ENCODE assay signal across 18 cellular contexts in the genomic region with DNA sequence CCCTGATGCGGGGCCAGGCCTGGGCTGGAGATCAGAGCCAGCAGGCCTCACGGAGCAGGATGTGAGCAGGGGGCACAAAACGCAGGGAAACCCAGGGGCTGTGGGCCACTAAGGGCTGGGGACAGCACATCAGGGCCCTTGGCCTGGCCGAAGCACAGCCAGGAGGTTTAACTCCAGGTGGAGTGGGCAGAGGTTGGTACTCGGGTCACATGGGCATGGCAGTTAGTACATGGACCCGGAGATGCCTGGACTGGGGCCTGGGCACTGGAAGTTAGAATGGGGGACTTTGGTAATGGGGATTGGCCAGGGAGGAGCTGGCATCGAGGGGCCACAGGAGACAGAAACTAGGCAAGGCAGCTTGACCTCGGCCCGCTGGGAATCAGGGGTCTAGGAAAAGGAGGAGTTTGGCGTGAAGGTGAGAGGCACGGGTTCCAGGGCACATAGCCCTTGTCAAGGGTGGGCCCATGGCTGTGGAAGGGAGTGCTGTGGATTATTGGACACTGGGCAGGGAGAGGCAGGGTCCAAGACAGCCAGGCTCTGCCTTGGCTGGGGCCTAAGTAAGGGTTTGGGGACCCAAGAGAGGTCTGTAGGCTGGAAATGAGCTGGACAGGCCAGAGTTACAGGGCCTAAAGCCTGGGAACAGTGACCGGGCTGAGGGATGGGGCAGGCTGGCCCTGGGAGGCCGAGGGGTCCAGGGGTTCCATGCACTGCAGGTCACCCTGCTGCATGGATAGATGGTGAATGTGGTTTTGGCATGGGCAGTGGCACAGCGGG. TPM values are rescaled to one million over a fixed set of nuclear protein-coding genes. Genes with fewer than 3 reads are reported as not detected.
"Had no signal": no experiment of that assay in that cellular context is flagged by ENCODE, and none has a peak within 500 bp of the region (broad histone marks: within the 10 kb centered on the region; RNA-seq: fewer than 3 reads in every experiment).

No MANE protein-coding gene starts in this region.

- H3K4me3 ChIP-seq: adrenal gland, body of pancreas, pancreas, SJSA1, smooth muscle cell had no signal

- H3K27me3 Mint-ChIP-seq: activated CD4-positive, alpha-beta memory T cell treated with anti-CD3 and anti-CD28 coated beads, Interleukin-2, amount 10 ng/mL, durations not matched to agents 7 days and 5 days; activated CD4-positive, alpha-beta T cell treated with anti-CD3 and anti-CD28 coated beads for 36 hours had no signal

- H3K9me3 ChIP-seq: adrenal gland, body of pancreas, pancreas, SJSA1 had no signal

- H3K27ac ChIP-seq: pancreas, SJSA1, WERI-Rb-1 had no signal

- H3K4me3 Mint-ChIP-seq: activated CD4-positive, alpha-beta memory T cell treated with anti-CD3 and anti-CD28 coated beads, Interleukin-2, amount 10 ng/mL, durations not matched to agents 7 days and 5 days; activated CD4-positive, alpha-beta T cell treated with anti-CD3 and anti-CD28 coated beads for 36 hours; activated naive CD4-positive, alpha-beta T cell treated with anti-CD3 and anti-CD28 coated beads for 36 hours; activated T-cell treated with anti-CD3 and anti-CD28 coated beads, Interleukin-2, amount 50 U/mL, for 72 hours; endodermal cell; nephron; stimulated activated effector memory CD8-positive, alpha-beta T cell treated with anti-CD3 and anti-CD28 coated beads, Interleukin-12 subunit alpha, Interleukin-12 subunit beta, amount 100 ng/mL, for 72 hours; T-cell had no signal

- ATAC-seq: activated CD4-positive, alpha-beta T cell treated with anti-CD3 and anti-CD28 coated beads for 36 hours; activated T-cell treated with anti-CD3 and anti-CD28 coated beads, Interleukin-2, amount 50 U/mL, for 72 hours; body of pancreas; left colon; pancreas; stimulated activated effector memory CD8-positive, alpha-beta T cell treated with anti-CD3 and anti-CD28 coated beads, Interleukin-12 subunit alpha, Interleukin-12 subunit beta, amount 100 ng/mL, for 72 hours had no signal

- H3K36me3 Mint-ChIP-seq: T-cell had no signal

- H3K27ac Mint-ChIP-seq: activated CD4-positive, alpha-beta T cell treated with anti-CD3 and anti-CD28 coated beads for 36 hours; activated naive CD4-positive, alpha-beta T cell treated with anti-CD3 and anti-CD28 coated beads for 36 hours; activated T-cell treated with anti-CD3 and anti-CD28 coated beads, Interleukin-2, amount 50 U/mL, for 72 hours; endodermal cell; stimulated activated effector memory CD8-positive, alpha-beta T cell treated with anti-CD3 and anti-CD28 coated beads, Interleukin-12 subunit alpha, Interleukin-12 subunit beta, amount 100 ng/mL, for 72 hours; T-cell had no signal

- H3K4me1 Mint-ChIP-seq: activated CD4-positive, alpha-beta T cell treated with anti-CD3 and anti-CD28 coated beads for 36 hours; T-cell had no signal

- H3K36me3 ChIP-seq: adrenal gland, pancreas, SJSA1, WERI-Rb-1 had no signal

- H3K9me3 Mint-ChIP-seq: activated CD4-positive, alpha-beta memory T cell treated with anti-CD3 and anti-CD28 coated beads, Interleukin-2, amount 10 ng/mL, durations not matched to agents 7 days and 5 days; activated naive CD4-positive, alpha-beta T cell treated with anti-CD3 and anti-CD28 coated beads for 36 hours; activated T-cell treated with anti-CD3 and anti-CD28 coated beads, Interleukin-2, amount 50 U/mL, for 72 hours; endodermal cell; nephron; stimulated activated effector memory CD8-positive, alpha-beta T cell treated with anti-CD3 and anti-CD28 coated beads, Interleukin-12 subunit alpha, Interleukin-12 subunit beta, amount 100 ng/mL, for 72 hours; T-cell had no signal

- H3K27me3 ChIP-seq: adrenal gland, body of pancreas, pancreas, SJSA1 had no signal

- H3K4me1 ChIP-seq: pancreas, SJSA1 had no signal

- DNase-seq: activated CD4-positive, alpha-beta T cell treated with anti-CD3 and anti-CD28 coated beads for 36 hours; activated naive CD4-positive, alpha-beta T cell treated with anti-CD3 and anti-CD28 coated beads for 36 hours; activated T-cell treated with anti-CD3 and anti-CD28 coated beads, Interleukin-2, amount 50 U/mL, for 72 hours; cerebellar nuclear complex; endodermal cell; mammary epithelial cell; pancreas; T-cell; trophoblast cell; WERI-Rb-1 had no signal

RNA-seq across cellular contexts. Expression of a gene that starts 41.6 kb away (rescaled TPM):
- total RNA-seq: mammary epithelial cell, SJSA1, smooth muscle cell had no signal
- polyA plus RNA-seq: mammary epithelial cell, smooth muscle cell had no signal
